In the genomic region with DNA sequence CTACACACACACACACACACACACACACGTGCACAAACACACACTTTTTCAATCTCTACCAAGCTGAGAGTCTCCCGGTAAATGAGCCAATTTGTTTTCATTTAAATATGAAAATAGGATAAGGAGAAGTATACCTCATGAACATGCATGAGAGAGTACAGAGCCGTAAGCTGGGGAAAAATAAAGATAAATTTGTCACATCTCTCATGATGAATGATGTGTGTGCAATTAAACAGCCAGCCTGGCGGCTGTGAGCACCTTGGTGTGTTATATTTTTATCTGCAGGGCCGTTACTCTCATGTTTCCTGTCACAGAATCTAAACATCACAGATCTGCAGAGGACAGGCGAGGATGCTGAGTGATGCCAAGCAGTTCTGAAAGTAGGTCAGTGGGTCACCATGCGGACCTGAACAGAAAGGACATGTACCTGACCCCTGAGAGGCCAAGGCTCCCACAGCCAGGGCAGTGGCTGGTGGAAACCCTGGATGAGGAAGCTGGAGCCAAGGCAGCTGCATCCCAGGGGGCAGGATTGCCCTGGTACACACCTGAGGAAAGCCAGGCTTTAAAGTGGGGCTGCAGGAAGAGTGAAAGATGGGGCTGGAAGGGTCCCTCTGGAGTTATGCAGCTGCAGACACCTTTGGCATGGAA, we compare ENCODE assay signal across 18 cellular contexts.
DNase-seq lines count a peak whose midpoint lies in the region; ATAC-seq and TF ChIP-seq lines count a peak whose summit lies in the region.
"Had no signal": no experiment of that assay in that cellular context is flagged by ENCODE, and none has a peak within 500 bp of the region (broad histone marks: within the 10 kb centered on the region; RNA-seq: fewer than 3 reads in every experiment).

No MANE protein-coding gene starts in this region.

- BruUV-seq in Panc1 (replicated peaks; lab: Mats Ljungman, UMichigan), result no TSS peak

- no peak overlapping the region for H3K4me3 ChIP-seq in CD4-positive, CD25-positive, alpha-beta regulatory T cell (ENCODE audit: low read depth, low read length)
- no peak overlapping the region for H3K4me3 ChIP-seq in Panc1 (ENCODE audit: low read depth in 2 of 2, low read length in 2 of 2)
- no peak overlapping the region for H3K4me3 ChIP-seq in esophagus muscularis mucosa
- H3K4me3 ChIP-seq: MG63 had no signal

- WGBS in esophagus muscularis mucosa, result 34% methylated on average over 7 of the region's 7 CpGs

- no peak overlapping the region for H3K27ac ChIP-seq in CD4-positive, CD25-positive, alpha-beta regulatory T cell (ENCODE audit: insufficient read depth, low read length, poor library complexity, severe bottlenecking)
- H3K27ac ChIP-seq in Panc1 (ENCODE audit: low read length) (no peak overlapping the region), esophagus muscularis mucosa (replicated peaks in 1 of 4) (no peak overlapping the region)

- H3K27me3 Mint-ChIP-seq in CD4-positive, CD25-positive, alpha-beta regulatory T cell, result peaks cover 4% of the 10 kb centered on the region
- H3K27me3 Mint-ChIP-seq in osteocyte (ENCODE audit: unreplicated experiment), result peaks cover 49% of the 10 kb centered on the region

- peak in 1 of 2 donors; percentile 30 for ATAC-seq in CD4-positive, CD25-positive, alpha-beta regulatory T cell (ENCODE audit: low read depth in 2 of 2)
- 0 out of 2 replicates have a peak, but pooled peaks have one; percentile 42 for ATAC-seq in Panc1
- ATAC-seq: SK-N-SH treated with all-trans-retinoic acid at 6 μM for 48 hours had no signal

- no peaks in the 10 kb centered on the region for H3K9me3 ChIP-seq in CD4-positive, CD25-positive, alpha-beta regulatory T cell (ENCODE audit: control insufficient read depth in 2 of 2, low read length in 2 of 2)
- H3K9me3 ChIP-seq in Panc1 (ENCODE audit: control insufficient read depth, insufficient read depth, low read depth, low read length), result no peaks in the 10 kb centered on the region
- no peaks in the 10 kb centered on the region for H3K9me3 ChIP-seq in esophagus muscularis mucosa
- H3K9me3 ChIP-seq: MG63 had no signal

- H3K36me3 Mint-ChIP-seq in CD4-positive, CD25-positive, alpha-beta regulatory T cell, result no peaks in the 10 kb centered on the region
- H3K36me3 Mint-ChIP-seq in osteocyte (ENCODE audit: unreplicated experiment), result no peaks in the 10 kb centered on the region

- no peak for TF ChIP-seq EP300 in esophagus muscularis mucosa (IDR thresholded peaks at IDR 0.05)

- no peaks in the 10 kb centered on the region for H3K27me3 ChIP-seq in CD4-positive, CD25-positive, alpha-beta regulatory T cell (ENCODE audit: control insufficient read depth, insufficient read depth, low read length)
- H3K27me3 ChIP-seq in Panc1 (ENCODE audit: control insufficient read depth, insufficient read depth, low read length) (no peaks in the 10 kb centered on the region), esophagus muscularis mucosa (no peaks in the 10 kb centered on the region)
- H3K27me3 ChIP-seq: MG63 had no signal

- in situ Hi-C loops in Panc1 (cut with HindIII; ENCODE audit: low pct_unique_long_range_greater_than_20kb, low sequenced_read_pairs), result no loop called here

- intact Hi-C loops in Panc1 (cut with micrococcal nuclease; ENCODE audit: unreplicated experiment), result no loop called here
- intact Hi-C loops in esophagus muscularis mucosa (cut with DNase I), result no loop called here

- no peak for DNase-seq in CD4-positive, CD25-positive, alpha-beta regulatory T cell
- DNase-seq in Panc1 (ENCODE audit: low read depth, low spot score) (no peak), esophagus muscularis mucosa (ENCODE audit: extremely low spot score) (peak; percentile 70), osteocyte (ENCODE audit: extremely low spot score, unreplicated experiment) (peak; percentile 64), NCI-H2081 treated with DMSO at 0.1 percent for 48 hours (lab: John Stamatoyannopoulos, UW) (no peak), SKM-1 treated with dmso at 0.1 percent for 144 hours (lab: John Stamatoyannopoulos, UW; ENCODE audit: unreplicated experiment) (no peak)
- no peak for DNase-seq in activated CD4-positive, alpha-beta T cell treated with anti-CD3 and anti-CD28 coated beads for 48 hours
- DNase-seq: C1 segment of cervical spinal cord, EL, GF-D8, MG63, NCI-H1417 treated with DMSO at 0.1 percent for 48 hours, NCI-H187, NCI-H226, NCI-H510A treated with DMSO at 0.1 percent for 48 hours, NCI-H748 treated with DMSO at 0.1 percent for 48 hours, SIG-M5 had no signal

- peak overlapping the region in 2 of 3 donors; percentile 7 to 63 for H3K27ac Mint-ChIP-seq in CD4-positive, CD25-positive, alpha-beta regulatory T cell
- H3K27ac Mint-ChIP-seq in osteocyte (ENCODE audit: unreplicated experiment), result no peak overlapping the region

- H3K4me1 Mint-ChIP-seq in CD4-positive, CD25-positive, alpha-beta regulatory T cell, result peaks cover 0 to 27% (median 13%) of the 10 kb centered on the region in 4 donors
- peaks cover 3% of the 10 kb centered on the region for H3K4me1 Mint-ChIP-seq in osteocyte (ENCODE audit: unreplicated experiment)

- TF ChIP-seq POLR2A in esophagus muscularis mucosa (IDR thresholded peaks at IDR 0.05; ENCODE audit: low read depth), result no peak

- CTCF ChIA-PET in Panc1 (lab: Charles Lee), result interaction anchor here (0.7 kb wide), 1 partner anchor 33 kb away, joined by 3 read pairs; no protein-coding TSS in a partner anchor

- H3K4me3 Mint-ChIP-seq in CD4-positive, CD25-positive, alpha-beta regulatory T cell, result no peak overlapping the region
- H3K4me3 Mint-ChIP-seq in osteocyte (ENCODE audit: unreplicated experiment), result no peak overlapping the region

- POLR2A ChIA-PET in Panc1 (lab: Charles Lee), result no interaction called here

- H3K4me1 ChIP-seq in CD4-positive, CD25-positive, alpha-beta regulatory T cell (ENCODE audit: control insufficient read depth, insufficient read depth, low read length, poor library complexity, severe bottlenecking), result peaks cover 10% of the 10 kb centered on the region
- H3K4me1 ChIP-seq in Panc1 (ENCODE audit: control insufficient read depth, insufficient read depth, low read length), result no peaks in the 10 kb centered on the region
- H3K4me1 ChIP-seq in esophagus muscularis mucosa, result peaks cover 0 to 15% (median 13%) of the 10 kb centered on the region in 4 donors

- no peaks in the 10 kb centered on the region for H3K9me3 Mint-ChIP-seq in CD4-positive, CD25-positive, alpha-beta regulatory T cell
- H3K9me3 Mint-ChIP-seq in osteocyte (ENCODE audit: unreplicated experiment), result no peaks in the 10 kb centered on the region

- no peaks in the 10 kb centered on the region for H3K36me3 ChIP-seq in CD4-positive, CD25-positive, alpha-beta regulatory T cell (ENCODE audit: control insufficient read depth, insufficient read depth, low read length)
- H3K36me3 ChIP-seq in Panc1 (ENCODE audit: control insufficient read depth, insufficient read depth, low read length) (no peaks in the 10 kb centered on the region), esophagus muscularis mucosa (no peaks in the 10 kb centered on the region)
- H3K36me3 ChIP-seq: MG63 had no signal

- TF ChIP-seq CTCF in Panc1 (IDR thresholded peaks at IDR 0.05) (no peak), esophagus muscularis mucosa (IDR thresholded peaks at IDR 0.05) (no peak), osteocyte (IDR thresholded peaks at IDR 0.05) (no peak)

Comparison
In these comparisons a context has a peak if more than half of its experiments do, and no peak if none do; other contexts are left out.
1. DNase-seq: peak in esophagus muscularis mucosa (single experiment) and osteocyte (single experiment); none in CD4-positive, CD25-positive, alpha-beta regulatory T cell (0 of 3), Panc1 (single experiment), NCI-H2081 treated with DMSO at 0.1 percent for 48 hours (single experiment), SKM-1 treated with dmso at 0.1 percent for 144 hours (single experiment) and activated CD4-positive, alpha-beta T cell treated with anti-CD3 and anti-CD28 coated beads for 48 hours (single experiment).